In the genomic region with DNA sequence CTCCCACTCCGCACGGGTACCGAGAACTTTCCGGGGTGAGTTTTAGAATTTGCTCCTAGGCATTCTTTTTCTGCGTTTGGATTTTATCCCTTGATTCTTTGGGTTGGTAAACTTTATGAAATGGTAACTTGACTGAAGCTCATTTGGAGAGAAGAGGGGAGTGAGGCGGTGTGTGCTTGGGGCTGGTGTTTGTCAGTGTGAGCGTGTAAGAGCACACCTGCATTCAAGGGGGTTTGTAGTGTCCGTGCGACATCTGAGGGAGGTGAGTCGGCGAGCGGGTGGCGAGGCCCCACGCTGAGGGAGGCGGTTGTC, we compare ENCODE assay signal across 9 cellular contexts. TPM values are rescaled to one million over a fixed set of nuclear protein-coding genes. Genes with fewer than 3 reads are reported as not detected.
DNase-seq lines count a peak whose midpoint lies in the region; ATAC-seq and TF ChIP-seq lines count a peak whose summit lies in the region.
"Had no signal": no experiment of that assay in that cellular context is flagged by ENCODE, and none has a peak within 500 bp of the region (broad histone marks: within the 10 kb centered on the region; RNA-seq: fewer than 3 reads in every experiment).

No MANE protein-coding gene starts in this region.

- H3K4me3 ChIP-seq in brain microvascular endothelial cell (ENCODE audit: low read depth, low read length) (peak overlapping the region; percentile 96), lower lobe of right lung (peak overlapping the region; percentile 93)

- TF ChIP-seq CTCF in brain microvascular endothelial cell (IDR thresholded peaks at IDR 0.05; ENCODE audit: low read depth, low read length, missing control alignments) (no peak), lower lobe of right lung (IDR thresholded peaks at IDR 0.05) (no peak), type B pancreatic cell (conservative IDR thresholded peaks at IDR 0.05) (no peak)

- H3K27ac ChIP-seq in brain microvascular endothelial cell = no peak overlapping the region
- H3K27ac ChIP-seq in lower lobe of right lung = peak overlapping the region; percentile 97

- in situ Hi-C loops in brain microvascular endothelial cell (cut with HindIII; ENCODE audit: low pct_ligation_motif_present, low sequenced_read_pairs) = no loop called here

- H3K27ac Mint-ChIP-seq in activated naive CD8-positive, alpha-beta T cell = no peak overlapping the region
- H3K27ac Mint-ChIP-seq in activated naive CD8-positive, alpha-beta T cell treated with anti-CD3 and anti-CD28 coated beads, Interleukin-2, amount 50 U/mL, for 24 hours = no peak overlapping the region
- H3K27ac Mint-ChIP-seq in type B pancreatic cell = peak overlapping the region; percentile 98

- no peak for ATAC-seq in activated naive CD8-positive, alpha-beta T cell treated with anti-CD3 and anti-CD28 coated beads, Interleukin-2, amount 50 U/mL, for 24 hours
- no peak for ATAC-seq in lower lobe of right lung
- no peak for ATAC-seq in HG03108 (IDR thresholded peaks at IDR 0.05; ENCODE audit: unreplicated experiment)
- no peak for ATAC-seq in HG03457 (IDR thresholded peaks at IDR 0.05; ENCODE audit: unreplicated experiment)

- no peaks in the 10 kb centered on the region for H3K36me3 Mint-ChIP-seq in activated naive CD8-positive, alpha-beta T cell
- H3K36me3 Mint-ChIP-seq in activated naive CD8-positive, alpha-beta T cell treated with anti-CD3 and anti-CD28 coated beads, Interleukin-2, amount 50 U/mL, for 24 hours (ENCODE audit: low read depth) = no peaks in the 10 kb centered on the region
- peaks cover 4% of the 10 kb centered on the region for H3K36me3 Mint-ChIP-seq in type B pancreatic cell

- no peaks in the 10 kb centered on the region for H3K36me3 ChIP-seq in brain microvascular endothelial cell (replicated peaks)
- H3K36me3 ChIP-seq in lower lobe of right lung = peaks cover 8% of the 10 kb centered on the region

- H3K27me3 ChIP-seq in brain microvascular endothelial cell (replicated peaks) (peaks cover 57% of the 10 kb centered on the region), lower lobe of right lung (ENCODE audit: low read depth) (peaks cover 10% of the 10 kb centered on the region)

- H3K27me3 Mint-ChIP-seq in activated naive CD8-positive, alpha-beta T cell = peaks cover 24% of the 10 kb centered on the region
- peaks cover 67% of the 10 kb centered on the region for H3K27me3 Mint-ChIP-seq in activated naive CD8-positive, alpha-beta T cell treated with anti-CD3 and anti-CD28 coated beads, Interleukin-2, amount 50 U/mL, for 24 hours
- peaks cover 13% of the 10 kb centered on the region for H3K27me3 Mint-ChIP-seq in type B pancreatic cell

- peaks cover 15% of the 10 kb centered on the region for H3K4me1 ChIP-seq in lower lobe of right lung

- intact Hi-C loops in lower lobe of right lung (cut with DNase I) = loop anchor here (10.0 kb wide), 1 partner anchor 901 kb away; no protein-coding TSS in a partner anchor

- peak overlapping the region; percentile 59 for H3K4me3 Mint-ChIP-seq in activated naive CD8-positive, alpha-beta T cell
- no peak overlapping the region for H3K4me3 Mint-ChIP-seq in activated naive CD8-positive, alpha-beta T cell treated with anti-CD3 and anti-CD28 coated beads, Interleukin-2, amount 50 U/mL, for 24 hours
- peak overlapping the region; percentile 94 for H3K4me3 Mint-ChIP-seq in type B pancreatic cell

- H3K4me1 Mint-ChIP-seq in activated naive CD8-positive, alpha-beta T cell (ENCODE audit: low read depth) = peaks cover 35% of the 10 kb centered on the region
- H3K4me1 Mint-ChIP-seq in activated naive CD8-positive, alpha-beta T cell treated with anti-CD3 and anti-CD28 coated beads, Interleukin-2, amount 50 U/mL, for 24 hours = peaks cover 35% of the 10 kb centered on the region
- H3K4me1 Mint-ChIP-seq in type B pancreatic cell (ENCODE audit: unreplicated experiment) = peaks cover 25% of the 10 kb centered on the region

- no peaks in the 10 kb centered on the region for H3K9me3 Mint-ChIP-seq in activated naive CD8-positive, alpha-beta T cell (ENCODE audit: low read depth)
- no peaks in the 10 kb centered on the region for H3K9me3 Mint-ChIP-seq in activated naive CD8-positive, alpha-beta T cell treated with anti-CD3 and anti-CD28 coated beads, Interleukin-2, amount 50 U/mL, for 24 hours
- H3K9me3 Mint-ChIP-seq in type B pancreatic cell = no peaks in the 10 kb centered on the region

- DNase-seq in activated naive CD8-positive, alpha-beta T cell treated with anti-CD3 and anti-CD28 coated beads, Interleukin-2, amount 50 U/mL, for 24 hours = no peak
- DNase-seq in brain microvascular endothelial cell (no peak), lower lobe of right lung (no peak), type B pancreatic cell (ENCODE audit: extremely low spot score, unreplicated experiment) (no peak), COLO668 (lab: John Stamatoyannopoulos, UW; ENCODE audit: unreplicated experiment) (no peak)

- no peaks in the 10 kb centered on the region for H3K9me3 ChIP-seq in lower lobe of right lung

RNA-seq across cellular contexts. Expression of gene ZNF503, which starts 2.4 kb away (rescaled TPM):
- total RNA-seq in lower lobe of right lung = 28.3 TPM
- 86.7 and 88.4 TPM in 2 replicates for total RNA-seq in type B pancreatic cell (ENCODE audit: low replicate concordance)

RNA-seq across cellular contexts. Expression of gene LRMDA, which starts 27.4 kb away (rescaled TPM):
- 29.9 TPM for total RNA-seq in lower lobe of right lung
- 0.62 and 2.0 TPM in 2 replicates for total RNA-seq in type B pancreatic cell (ENCODE audit: low replicate concordance)
- total RNA-seq: Daoy had no signal

Comparison
In these comparisons a context has a peak if more than half of its experiments do, and no peak if none do; other contexts are left out.
1. RNA of gene LRMDA, which starts 27.4 kb away (total RNA-seq): 29.9 TPM in lower lobe of right lung (single experiment); 0.62 to 2.0 TPM in type B pancreatic cell; every median in the first group is over 10 times any median in the second.